12 cellular contexts compared by ENCODE assay signal in genomic region chr10:29142516-29143314, GRCh38.
DNase-seq lines count a peak whose midpoint lies in the region; ATAC-seq and TF ChIP-seq lines count a peak whose summit lies in the region.
"Had no signal": no experiment of that assay in that cellular context is flagged by ENCODE, and none has a peak within 500 bp of the region (broad histone marks: within the 10 kb centered on the region; RNA-seq: fewer than 3 reads in every experiment).

No MANE protein-coding gene starts in this region.

- H3K9ac ChIP-seq in endodermal cell (ENCODE audit: extremely low read depth, low read length, poor library complexity, severe bottlenecking) (no peak overlapping the region), mesendoderm (ENCODE audit: low read length) (peak overlapping the region; percentile 69)

- peak overlapping the region; percentile 83 for H3K56ac ChIP-seq in mesendoderm (ENCODE audit: low read length)

- no peaks in the 10 kb centered on the region for H3K9me3 Mint-ChIP-seq in endodermal cell

- H3K79me1 ChIP-seq in mesendoderm (ENCODE audit: low read length), result peaks cover 2% of the 10 kb centered on the region

- peak in 1 of 2 donors; percentile 28 for DNase-seq in cardiac muscle cell (ENCODE audit: low read depth in 1 of 2, low spot score in 1 of 2)
- DNase-seq in left ventricle myocardium superior, result no peak
- DNase-seq in endodermal cell, result peak; percentile 88
- DNase-seq in mesendoderm, result peak; percentile 86
- DNase-seq in aorta, result no peak
- no peak for DNase-seq in activated CD4-positive, alpha-beta T cell treated with anti-CD3 and anti-CD28 coated beads, Interleukin-2, amount 50 U/mL, for 48 hours
- DNase-seq in germinal center (ENCODE audit: low spot score), result no peak
- DNase-seq: dorsolateral prefrontal cortex, NCI-H2107, NCI-H774, posterior cingulate gyrus had no signal

- peaks cover 33% of the 10 kb centered on the region for H3K4me1 ChIP-seq in cardiac muscle cell (ENCODE audit: low read depth)
- H3K4me1 ChIP-seq in endodermal cell (ENCODE audit: control insufficient read depth, insufficient read depth, low read length), result peaks cover 8% of the 10 kb centered on the region
- no peaks in the 10 kb centered on the region for H3K4me1 ChIP-seq in mesendoderm (ENCODE audit: control insufficient read depth, low read depth, low read length)
- no peaks in the 10 kb centered on the region for H3K4me1 ChIP-seq in aorta (ENCODE audit: control insufficient read depth in 1 of 2, insufficient read depth in 2 of 2, low read length in 2 of 2)

- H3K27me3 Mint-ChIP-seq in endodermal cell (ENCODE audit: insufficient read depth), result no peaks in the 10 kb centered on the region

- ATAC-seq in left ventricle myocardium superior (no peak), aorta (ENCODE audit: low FRiP score) (peak; percentile 29), HG02973 (IDR thresholded peaks at IDR 0.05; ENCODE audit: unreplicated experiment) (no peak)

- no peak overlapping the region for H4K5ac ChIP-seq in mesendoderm (ENCODE audit: low read length)

- H3K4me3 Mint-ChIP-seq in endodermal cell, result peak overlapping the region; percentile 77

- no peak overlapping the region for H3K23ac ChIP-seq in mesendoderm (ENCODE audit: low read length)

- H3K4me3 ChIP-seq in cardiac muscle cell, result peak overlapping the region; percentile 0
- H3K4me3 ChIP-seq in endodermal cell (ENCODE audit: low read length), result no peak overlapping the region
- H3K4me3 ChIP-seq in mesendoderm (ENCODE audit: low read length), result peak overlapping the region; percentile 20
- no peak overlapping the region for H3K4me3 ChIP-seq in aorta (ENCODE audit: low read length in 2 of 2)
- H3K4me3 ChIP-seq: dorsolateral prefrontal cortex had no signal

- peak overlapping the region; percentile 8 for H2BK120ac ChIP-seq in mesendoderm (ENCODE audit: low read depth, low read length)

- H3K27ac ChIP-seq in cardiac muscle cell (peak overlapping the region; percentile 50), endodermal cell (ENCODE audit: low read depth, low read length) (no peak overlapping the region), mesendoderm (ENCODE audit: low read depth, low read length) (peak overlapping the region; percentile 26), aorta (ENCODE audit: low read depth in 1 of 2, low read length in 2 of 2) (no peak overlapping the region)
- H3K27ac ChIP-seq: dorsolateral prefrontal cortex had no signal

- peaks cover 39% of the 10 kb centered on the region for H3K4me1 Mint-ChIP-seq in endodermal cell

- peak overlapping the region; percentile 94 for H3K27ac Mint-ChIP-seq in endodermal cell

- intact Hi-C loops in left ventricle myocardium superior (cut with micrococcal nuclease) (no loop called here), aorta (cut with DNase I) (loop anchor here in 1 of 2 donors (10.0 kb wide), 1 partner anchor 162 kb away; no protein-coding TSS in a partner anchor)

- H2BK15ac ChIP-seq in mesendoderm (replicated peaks; ENCODE audit: low read depth), result no peak overlapping the region

- H2BK5ac ChIP-seq in mesendoderm (ENCODE audit: low read length), result peak overlapping the region; percentile 54

- H3K4ac ChIP-seq in mesendoderm (ENCODE audit: low read depth, low read length), result peak overlapping the region; percentile 85

- H3K9me3 ChIP-seq in cardiac muscle cell (ENCODE audit: low read depth) (no peaks in the 10 kb centered on the region), endodermal cell (ENCODE audit: control insufficient read depth, low read length) (no peaks in the 10 kb centered on the region), aorta (ENCODE audit: control insufficient read depth, low read length) (no peaks in the 10 kb centered on the region)

- H3K4me2 ChIP-seq in mesendoderm (ENCODE audit: low read length), result peak overlapping the region; percentile 28

- H3K36me3 Mint-ChIP-seq in endodermal cell (ENCODE audit: low read depth), result no peaks in the 10 kb centered on the region

- peak overlapping the region; percentile 34 for H3K18ac ChIP-seq in mesendoderm (ENCODE audit: low read length)

- H2AK5ac ChIP-seq in mesendoderm (ENCODE audit: low read length), result no peak overlapping the region

- TF ChIP-seq CTCF in cardiac muscle cell (IDR thresholded peaks at IDR 0.05; ENCODE audit: low read depth, low read length) (no peak), endodermal cell (conservative IDR thresholded peaks at IDR 0.05) (peak; percentile 75)

- no peak overlapping the region for H4K8ac ChIP-seq in mesendoderm (ENCODE audit: low read depth, low read length)

- H3K27me3 ChIP-seq in cardiac muscle cell (no peaks in the 10 kb centered on the region), endodermal cell (ENCODE audit: control insufficient read depth, insufficient read depth, low read length, poor library complexity, severe bottlenecking) (no peaks in the 10 kb centered on the region), mesendoderm (ENCODE audit: insufficient read depth, low read length, poor library complexity) (no peaks in the 10 kb centered on the region), aorta (ENCODE audit: control insufficient read depth in 1 of 2, insufficient read depth in 2 of 2, low read length in 1 of 2) (no peaks in the 10 kb centered on the region)

- 75 to 86% methylated on average over 14 to 29 of the region's 29 CpGs for WGBS in endodermal cell (ENCODE audit: insufficient coverage in 1 of 2, insufficient read length in 1 of 2), 2 experiments
- WGBS in mesendoderm (ENCODE audit: extremely low coverage, insufficient coverage, low lambda C conversion rate), result no CpG with 5 or more reads among the region's 29 CpGs
- 93 to 95% methylated on average over 29 of the region's 29 CpGs for WGBS in aorta, 2 donors

- no peaks in the 10 kb centered on the region for H3K79me2 ChIP-seq in mesendoderm (ENCODE audit: control insufficient read depth, insufficient read depth, low read length)

- H3K36me3 ChIP-seq in cardiac muscle cell (no peaks in the 10 kb centered on the region), endodermal cell (ENCODE audit: control insufficient read depth, insufficient read depth, low read length) (no peaks in the 10 kb centered on the region), mesendoderm (ENCODE audit: control insufficient read depth, insufficient read depth, low read length) (no peaks in the 10 kb centered on the region), aorta (ENCODE audit: control insufficient read depth in 1 of 2, insufficient read depth in 2 of 2, low read length in 1 of 2) (no peaks in the 10 kb centered on the region)

Comparison
In these comparisons a context has a peak if more than half of its experiments do, and no peak if none do; other contexts are left out.
1. DNase-seq: peak in endodermal cell (single experiment) and mesendoderm (single experiment); none in left ventricle myocardium superior (single experiment), aorta (0 of 2), activated CD4-positive, alpha-beta T cell treated with anti-CD3 and anti-CD28 coated beads, Interleukin-2, amount 50 U/mL, for 48 hours (0 of 2) and germinal center (single experiment).
2. H3K27ac ChIP-seq: peak in cardiac muscle cell (single experiment) and mesendoderm (single experiment); none in endodermal cell (single experiment) and aorta (0 of 2).
3. H3K4me3 ChIP-seq: peak in cardiac muscle cell (single experiment) and mesendoderm (single experiment); none in endodermal cell (single experiment) and aorta (0 of 2).